ENCODE assay signal across 1 cellular context in genomic region chr1:11498956-11499824, GRCh38.
TF ChIP-seq lines count a peak whose summit lies in the region.

No MANE protein-coding gene starts in this region.

TF ChIP-seq in WTC11, 78 proteins besides CTCF, POLR2A, EP300 and RAD21 (continued from another document):
- TF ChIP-seq ZNF281 (CRISPR knock-in tag; IDR thresholded peaks at IDR 0.05): no peak
- TF ChIP-seq GRHL2 (CRISPR knock-in tag; IDR thresholded peaks at IDR 0.05; ENCODE audit: insufficient replicate concordance, severe bottlenecking): no peak
- no peak for TF ChIP-seq ETV6 (CRISPR knock-in tag; IDR thresholded peaks at IDR 0.05)
- no peak for TF ChIP-seq JAZF1 (CRISPR knock-in tag; IDR thresholded peaks at IDR 0.05)
- no peak for TF ChIP-seq MAX (CRISPR knock-in tag; IDR thresholded peaks at IDR 0.05)
- no peak for TF ChIP-seq NFYB (CRISPR knock-in tag; conservative IDR thresholded peaks at IDR 0.05; ENCODE audit: low read depth)
